Comparison of ENCODE assay signal across 30 cellular contexts in genomic region chr11:35814026-35814425, GRCh38.
"Had no signal": no experiment of that assay in that cellular context is flagged by ENCODE, and none has a peak within 500 bp of the region (broad histone marks: within the 10 kb centered on the region; RNA-seq: fewer than 3 reads in every experiment).

No MANE protein-coding gene starts in this region.

- H3K9me3 Mint-ChIP-seq: activated B cell treated with CpG ODN at 0.5 μM for 24 hours; activated CD4-positive, alpha-beta memory T cell treated with anti-CD3 and anti-CD28 coated beads for 36 hours; activated naive CD4-positive, alpha-beta T cell treated with anti-CD3 and anti-CD28 coated beads, Interleukin-2, amount 10 ng/mL, durations not matched to agents 7 days and 5 days; activated naive CD8-positive, alpha-beta T cell treated with anti-CD3 and anti-CD28 coated beads, Interleukin-2, amount 50 U/mL, for 24 hours had no signal

- DNase-seq: activated B cell treated with CpG ODN at 0.5 μM for 24 hours; activated CD4-positive, alpha-beta memory T cell treated with anti-CD3 and anti-CD28 coated beads for 36 hours; activated CD4-positive, alpha-beta T cell treated with anti-CD3 and anti-CD28 coated beads for 4 hours; activated CD4-positive, alpha-beta T cell treated with anti-CD3 and anti-CD28 coated beads, Interleukin-2, amount 50 U/mL, for 1 hour; activated CD4-positive, CD25-positive, alpha-beta regulatory T cell treated with anti-CD3 and anti-CD28 coated beads, Interleukin-2, amount 50 U/mL, for 72 hours; activated CD8-positive, alpha-beta memory T cell treated with anti-CD3 and anti-CD28 coated beads, Interleukin-2, amount 10 ng/mL, durations not matched to agents 7 days and 5 days; activated CD8-positive, alpha-beta memory T cell treated with anti-CD3 and anti-CD28 coated beads, Interleukin-2, amount 50 U/mL, for 48 hours; activated effector memory CD4-positive, alpha-beta T cell treated with Interleukin-2 at 50 U/mL for 16 hours; activated naive CD4-positive, alpha-beta T cell treated with anti-CD3 and anti-CD28 coated beads, Interleukin-2, amount 10 ng/mL, durations not matched to agents 7 days and 5 days; activated naive CD8-positive, alpha-beta T cell treated with anti-CD3 and anti-CD28 coated beads, Interleukin-2, amount 50 U/mL, for 24 hours; activated T-cell treated with anti-CD3 and anti-CD28 coated beads, Interleukin-2, amount 50 U/mL, for 48 hours; anterior cingulate cortex; NCI-H1105; NCI-H1417 treated with DMSO at 0.1 percent for 48 hours; NCI-H187 treated with DMSO at 0.1 percent for 48 hours; NCI-H2081; NCI-H2171 treated with DMSO at 0.1 percent for 48 hours; NCI-H345; NCI-H524 treated with DMSO at 0.1 percent for 48 hours; NCI-H748 treated with DMSO at 0.1 percent for 48 hours; NK-92 treated with Interleukin-12 subunit alpha and Interleukin-12 subunit beta, amount 100 ng/mL, for 24 hours; OCI-M1; Right ventricle myocardium superior; SW 1271; T-helper 1 cell; T-helper 2 cell; T-helper 9 cell had no signal

- H3K27me3 Mint-ChIP-seq: activated B cell treated with CpG ODN at 0.5 μM for 24 hours; activated CD4-positive, alpha-beta memory T cell treated with anti-CD3 and anti-CD28 coated beads for 36 hours; activated CD8-positive, alpha-beta memory T cell treated with anti-CD3 and anti-CD28 coated beads, Interleukin-2, amount 10 ng/mL, durations not matched to agents 7 days and 5 days; activated naive CD4-positive, alpha-beta T cell treated with anti-CD3 and anti-CD28 coated beads, Interleukin-2, amount 10 ng/mL, durations not matched to agents 7 days and 5 days; activated naive CD8-positive, alpha-beta T cell; activated naive CD8-positive, alpha-beta T cell treated with anti-CD3 and anti-CD28 coated beads, Interleukin-2, amount 50 U/mL, for 24 hours had no signal

- H3K27ac Mint-ChIP-seq: activated B cell treated with CpG ODN at 0.5 μM for 24 hours; activated CD4-positive, alpha-beta memory T cell treated with anti-CD3 and anti-CD28 coated beads for 36 hours; activated CD8-positive, alpha-beta memory T cell treated with anti-CD3 and anti-CD28 coated beads, Interleukin-2, amount 10 ng/mL, durations not matched to agents 7 days and 5 days; activated naive CD4-positive, alpha-beta T cell treated with anti-CD3 and anti-CD28 coated beads, Interleukin-2, amount 10 ng/mL, durations not matched to agents 7 days and 5 days; activated naive CD8-positive, alpha-beta T cell; activated naive CD8-positive, alpha-beta T cell treated with anti-CD3 and anti-CD28 coated beads, Interleukin-2, amount 50 U/mL, for 24 hours had no signal

- H3K27ac ChIP-seq: KMS-11, VCaP had no signal

- H3K4me1 Mint-ChIP-seq: activated B cell treated with CpG ODN at 0.5 μM for 24 hours; activated CD8-positive, alpha-beta memory T cell treated with anti-CD3 and anti-CD28 coated beads, Interleukin-2, amount 10 ng/mL, durations not matched to agents 7 days and 5 days; activated naive CD4-positive, alpha-beta T cell treated with anti-CD3 and anti-CD28 coated beads, Interleukin-2, amount 10 ng/mL, durations not matched to agents 7 days and 5 days; activated naive CD8-positive, alpha-beta T cell treated with anti-CD3 and anti-CD28 coated beads, Interleukin-2, amount 50 U/mL, for 24 hours had no signal

- H3K36me3 Mint-ChIP-seq: activated CD8-positive, alpha-beta memory T cell treated with anti-CD3 and anti-CD28 coated beads, Interleukin-2, amount 10 ng/mL, durations not matched to agents 7 days and 5 days; activated naive CD4-positive, alpha-beta T cell treated with anti-CD3 and anti-CD28 coated beads, Interleukin-2, amount 10 ng/mL, durations not matched to agents 7 days and 5 days had no signal

- ATAC-seq: activated CD8-positive, alpha-beta memory T cell treated with anti-CD3 and anti-CD28 coated beads, Interleukin-2, amount 10 ng/mL, durations not matched to agents 7 days and 5 days; activated naive CD8-positive, alpha-beta T cell treated with anti-CD3 and anti-CD28 coated beads, Interleukin-2, amount 50 U/mL, for 24 hours had no signal

- H3K9ac ChIP-seq: KMS-11 had no signal

- H3K4me3 Mint-ChIP-seq: activated B cell treated with CpG ODN at 0.5 μM for 24 hours; activated CD4-positive, alpha-beta memory T cell treated with anti-CD3 and anti-CD28 coated beads for 36 hours; activated CD8-positive, alpha-beta memory T cell treated with anti-CD3 and anti-CD28 coated beads, Interleukin-2, amount 10 ng/mL, durations not matched to agents 7 days and 5 days; activated naive CD4-positive, alpha-beta T cell treated with anti-CD3 and anti-CD28 coated beads, Interleukin-2, amount 10 ng/mL, durations not matched to agents 7 days and 5 days; activated naive CD8-positive, alpha-beta T cell; activated naive CD8-positive, alpha-beta T cell treated with anti-CD3 and anti-CD28 coated beads, Interleukin-2, amount 50 U/mL, for 24 hours had no signal

- H3K4me2 ChIP-seq: KMS-11 had no signal
